In the genomic region with DNA sequence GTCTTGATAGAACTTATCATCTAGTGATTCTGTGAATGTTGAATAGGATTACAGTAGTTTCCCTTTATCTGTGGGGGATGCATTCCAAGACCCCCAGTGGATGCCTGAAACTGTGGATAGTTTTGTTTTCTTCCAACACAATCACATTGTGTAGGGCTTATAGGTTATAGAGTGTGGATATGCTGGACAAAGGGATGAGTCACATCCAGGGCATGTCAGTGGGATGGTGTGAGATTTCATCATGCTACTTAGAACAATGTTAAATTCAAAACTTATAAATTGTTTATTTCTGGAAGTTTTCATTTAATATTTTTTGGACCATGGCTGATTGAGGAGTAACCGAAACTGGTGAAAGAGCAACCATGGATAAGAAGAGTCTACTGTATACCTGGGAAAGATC, we compare ENCODE assay signal across 19 cellular contexts.
DNase-seq lines count a peak whose midpoint lies in the region; ATAC-seq, FAIRE-seq and TF ChIP-seq lines count a peak whose summit lies in the region.
"Had no signal": no experiment of that assay in that cellular context is flagged by ENCODE, and none has a peak within 500 bp of the region (broad histone marks: within the 10 kb centered on the region; RNA-seq: fewer than 3 reads in every experiment).

No MANE protein-coding gene starts in this region.

- no peak for ATAC-seq in HG03139 (IDR thresholded peaks at IDR 0.05; ENCODE audit: unreplicated experiment)
- no peak for ATAC-seq in activated T-cell treated with anti-CD3 and anti-CD28 coated beads, Interleukin-2, amount 50 U/mL, for 4 hours
- ATAC-seq: activated T-cell treated with anti-CD3 and anti-CD28 coated beads, Interleukin-2, amount 50 U/mL, for 72 hours; GM12878; left lung had no signal

- BruUV-seq in endothelial cell of umbilical vein (replicated peaks; lab: Mats Ljungman, UMichigan) = no TSS peak

- no peak overlapping the region for H3K4me3 ChIP-seq in endothelial cell of umbilical vein (replicated peaks in 1 of 3; ENCODE audit: insufficient read depth in 1 of 3, low read depth in 1 of 3, low read length in 3 of 3)
- no peak overlapping the region for H3K4me3 ChIP-seq in kidney epithelial cell (ENCODE audit: low read depth, low read length)
- H3K4me3 ChIP-seq: ascending aorta, GM12878, left lung had no signal

- H3K9me3 ChIP-seq in endothelial cell of umbilical vein (replicated peaks; ENCODE audit: control insufficient read depth, insufficient read depth, low read length) = no peaks in the 10 kb centered on the region
- H3K9me3 ChIP-seq: ascending aorta, BE2C, left lung had no signal

- H3K4me1 Mint-ChIP-seq in activated T-cell treated with anti-CD3 and anti-CD28 coated beads, Interleukin-2, amount 50 U/mL, for 4 hours (ENCODE audit: low read depth) = no peaks in the 10 kb centered on the region
- H3K4me1 Mint-ChIP-seq: activated CD4-positive, alpha-beta T cell treated with anti-CD3 and anti-CD28 coated beads, Interleukin-2, amount 10 ng/mL, durations not matched to agents 7 days and 5 days had no signal

- H3K4me3 Mint-ChIP-seq in activated T-cell treated with anti-CD3 and anti-CD28 coated beads, Interleukin-2, amount 50 U/mL, for 4 hours = no peak overlapping the region
- H3K4me3 Mint-ChIP-seq: activated CD4-positive, alpha-beta T cell treated with anti-CD3 and anti-CD28 coated beads, Interleukin-2, amount 10 ng/mL, durations not matched to agents 7 days and 5 days; activated T-cell treated with anti-CD3 and anti-CD28 coated beads, Interleukin-2, amount 50 U/mL, for 72 hours had no signal

- no peak overlapping the region for H3K27ac ChIP-seq in endothelial cell of umbilical vein (ENCODE audit: insufficient read depth, low read depth, low read length)
- H3K27ac ChIP-seq: ascending aorta, left lung had no signal

- intact Hi-C loops in endothelial cell of umbilical vein (cut with micrococcal nuclease) = no loop called here

- H3K27me3 ChIP-seq in endothelial cell of umbilical vein (ENCODE audit: control insufficient read depth in 2 of 2, insufficient read depth in 2 of 2, low read length in 2 of 2) (no peaks in the 10 kb centered on the region), kidney epithelial cell (ENCODE audit: control insufficient read depth, insufficient read depth, low read length) (no peaks in the 10 kb centered on the region)
- H3K27me3 ChIP-seq: ascending aorta, BE2C, left lung had no signal

- H3K4me2 ChIP-seq in endothelial cell of umbilical vein (ENCODE audit: insufficient read depth, low read length) = no peak overlapping the region

- CTCF ChIA-PET in endothelial cell of umbilical vein (lab: Charles Lee) = no interaction called here

- H3K4me1 ChIP-seq in endothelial cell of umbilical vein (ENCODE audit: control insufficient read depth, extremely low read depth, insufficient read depth, low read length) = peaks cover 23% of the 10 kb centered on the region
- H3K4me1 ChIP-seq: ascending aorta, BE2C, left lung had no signal

- POLR2A ChIA-PET in endothelial cell of umbilical vein (lab: Charles Lee) = no interaction called here

- no peak for TF ChIP-seq POLR2A in endothelial cell of umbilical vein (IDR thresholded peaks at IDR 0.05; ENCODE audit: low read depth, low read length)

- peak; percentile 2 for DNase-seq in DMS53 treated with DMSO at 0.1 percent for 48 hours (lab: John Stamatoyannopoulos, UW; ENCODE audit: unreplicated experiment)
- peak; percentile 33 for DNase-seq in OCI-M1 (lab: John Stamatoyannopoulos, UW)
- peak; percentile 70 for DNase-seq in endothelial cell of umbilical vein (ENCODE audit: low read depth, low spot score)
- peak; percentile 47 for DNase-seq in kidney epithelial cell (ENCODE audit: low read depth)
- DNase-seq in NCI-H526 treated with DMSO at 0.1 percent for 48 hours (lab: John Stamatoyannopoulos, UW) = no peak
- no peak for DNase-seq in activated T-cell treated with anti-CD3 and anti-CD28 coated beads, Interleukin-2, amount 50 U/mL, for 4 hours
- DNase-seq in DMS153 (lab: John Stamatoyannopoulos, UW) = no peak
- DNase-seq: activated CD4-positive, alpha-beta T cell treated with anti-CD3 and anti-CD28 coated beads, Interleukin-2, amount 10 ng/mL, durations not matched to agents 7 days and 5 days; activated T-cell treated with anti-CD3 and anti-CD28 coated beads, Interleukin-2, amount 50 U/mL, for 72 hours; BE2C; DMS79 treated with DMSO at 0.1 percent for 48 hours; effector CD8-positive, alpha-beta T cell; left lung; MV-4-11; SHP77 treated with DMSO at 0.1 percent for 48 hours; T1000 had no signal

- H3K36me3 ChIP-seq in endothelial cell of umbilical vein (ENCODE audit: control insufficient read depth in 2 of 2, extremely low read depth in 1 of 2, insufficient read depth in 2 of 2, low read length in 2 of 2) (no peaks in the 10 kb centered on the region), kidney epithelial cell (ENCODE audit: control insufficient read depth, insufficient read depth, low read length) (no peaks in the 10 kb centered on the region)
- H3K36me3 ChIP-seq: ascending aorta, BE2C, left lung had no signal

- no peaks in the 10 kb centered on the region for H3K9me1 ChIP-seq in endothelial cell of umbilical vein (replicated peaks; ENCODE audit: control insufficient read depth, extremely low read depth, insufficient read depth, low read length)

- peaks cover 3% of the 10 kb centered on the region for H3K9me3 Mint-ChIP-seq in activated T-cell treated with anti-CD3 and anti-CD28 coated beads, Interleukin-2, amount 50 U/mL, for 4 hours
- H3K9me3 Mint-ChIP-seq: activated CD4-positive, alpha-beta T cell treated with anti-CD3 and anti-CD28 coated beads, Interleukin-2, amount 10 ng/mL, durations not matched to agents 7 days and 5 days had no signal

- H4K20me1 ChIP-seq in endothelial cell of umbilical vein (replicated peaks; ENCODE audit: control insufficient read depth, extremely low read depth, insufficient read depth, low read length) = no peaks in the 10 kb centered on the region

- H3K36me3 Mint-ChIP-seq in activated T-cell treated with anti-CD3 and anti-CD28 coated beads, Interleukin-2, amount 50 U/mL, for 4 hours (ENCODE audit: insufficient read depth) = no peaks in the 10 kb centered on the region

- H3K9ac ChIP-seq in endothelial cell of umbilical vein (replicated peaks; ENCODE audit: extremely low read depth, insufficient read depth, low read length) = no peak overlapping the region

- no peak overlapping the region for H2AFZ ChIP-seq in endothelial cell of umbilical vein (ENCODE audit: low read depth, low read length)

- dilution Hi-C loops in endothelial cell of umbilical vein (cut with MboI; ENCODE audit: extremely low pct_ligation_motif_present, low sequenced_read_pairs) = no loop called here

- TF ChIP-seq CTCF in endothelial cell of umbilical vein (IDR thresholded peaks at IDR 0.05; ENCODE audit: extremely low read depth in 1 of 2, insufficient read depth in 1 of 2, low read depth in 1 of 2, low read length in 2 of 2) = no peak
- no peak for TF ChIP-seq CTCF in kidney epithelial cell (IDR thresholded peaks at IDR 0.05; ENCODE audit: insufficient read depth, low read length, poor library complexity, severe bottlenecking)

- no peaks in the 10 kb centered on the region for H3K27me3 Mint-ChIP-seq in activated T-cell treated with anti-CD3 and anti-CD28 coated beads, Interleukin-2, amount 50 U/mL, for 4 hours (ENCODE audit: low read depth)
- H3K27me3 Mint-ChIP-seq: activated CD4-positive, alpha-beta T cell treated with anti-CD3 and anti-CD28 coated beads, Interleukin-2, amount 10 ng/mL, durations not matched to agents 7 days and 5 days had no signal

- peak; percentile 12 for FAIRE-seq in endothelial cell of umbilical vein (lab: Jason Lieb, UNC)
- FAIRE-seq: GM12878 had no signal

- no peaks in the 10 kb centered on the region for H3K79me2 ChIP-seq in endothelial cell of umbilical vein (ENCODE audit: control insufficient read depth, insufficient read depth, low read length)

TF ChIP-seq in endothelial cell of umbilical vein, 7 proteins besides CTCF, POLR2A, EP300 and RAD21:
- TF ChIP-seq JUN (IDR thresholded peaks at IDR 0.05; ENCODE audit: borderline replicate concordance, insufficient read depth, insufficient read length, low read depth) (peak; percentile 64), FOS (IDR thresholded peaks at IDR 0.05; ENCODE audit: borderline replicate concordance, insufficient read depth, low read length) (peak; percentile 77), POLR2AphosphoS5 (IDR thresholded peaks at IDR 0.05; ENCODE audit: insufficient read depth, low read depth, low read length) (no peak), EZH2 (IDR thresholded peaks at IDR 0.05; ENCODE audit: borderline replicate concordance, low read depth, low read length, severe bottlenecking) (no peak)
- TF ChIP-seq, protein P1, sequence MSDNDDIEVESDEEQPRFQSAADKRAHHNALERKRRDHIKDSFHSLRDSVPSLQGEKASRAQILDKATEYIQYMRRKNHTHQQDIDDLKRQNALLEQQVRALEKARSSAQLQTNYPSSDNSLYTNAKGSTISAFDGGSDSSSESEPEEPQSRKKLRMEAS (IDR thresholded peaks at IDR 0.05; ENCODE audit: insufficient read depth, insufficient read length) = no peak
TF ChIP-seq in endothelial cell of umbilical vein: peak in this region for 2.

Comparison
In these comparisons a context has a peak if more than half of its experiments do, and no peak if none do; other contexts are left out.
1. DNase-seq: peak in DMS53 treated with DMSO at 0.1 percent for 48 hours (single experiment), OCI-M1 (single experiment), endothelial cell of umbilical vein (single experiment) and kidney epithelial cell (single experiment); none in NCI-H526 treated with DMSO at 0.1 percent for 48 hours (single experiment), activated T-cell treated with anti-CD3 and anti-CD28 coated beads, Interleukin-2, amount 50 U/mL, for 4 hours (single experiment) and DMS153 (single experiment).